In the genomic region with DNA sequence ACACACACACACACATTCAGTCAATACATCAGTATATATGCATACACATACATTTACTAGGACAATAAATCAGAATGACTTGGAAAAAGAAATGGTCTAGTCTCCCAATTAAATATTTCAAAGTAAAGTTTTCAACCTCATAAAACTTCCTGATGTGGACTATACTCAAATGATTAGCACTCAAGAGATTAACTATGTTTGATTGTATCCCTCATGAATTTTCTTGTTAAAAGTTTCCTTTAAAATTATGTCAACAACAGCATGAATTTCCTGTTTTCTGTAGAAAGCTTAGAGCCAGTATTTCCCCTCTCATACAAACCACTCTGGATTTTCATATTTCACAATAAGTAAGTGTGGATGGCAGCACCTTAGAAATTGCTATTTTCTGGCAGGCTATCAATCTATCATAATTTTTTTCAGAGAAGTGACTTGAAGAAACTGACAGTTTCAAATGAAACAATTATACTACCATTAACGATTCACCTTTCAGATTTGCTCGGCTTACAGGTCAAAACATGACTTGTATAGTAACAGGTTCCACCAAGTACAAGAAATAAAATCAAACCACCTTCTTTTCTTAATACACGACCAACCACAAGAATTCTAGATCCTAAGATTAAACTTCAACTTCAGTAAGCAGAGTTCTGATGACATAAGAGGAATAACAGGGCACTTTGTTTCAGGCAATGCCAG, we compare ENCODE assay signal across 13 cellular contexts. TPM values are rescaled to one million over a fixed set of nuclear protein-coding genes. Genes with fewer than 3 reads are reported as not detected.
A peak's percentile ranks its signal among the peaks of the same experiment; 100 is the strongest.
DNase-seq lines count a peak whose midpoint lies in the region; ATAC-seq and TF ChIP-seq lines count a peak whose summit lies in the region.
"Had no signal": no experiment of that assay in that cellular context is flagged by ENCODE, and none has a peak within 500 bp of the region (broad histone marks: within the 10 kb centered on the region; RNA-seq: fewer than 3 reads in every experiment).

No MANE protein-coding gene starts in this region.

- no peak overlapping the region for H2BK5ac ChIP-seq in IMR-90 (ENCODE audit: low read depth, low read length, poor library complexity, severe bottlenecking)

- intact Hi-C loops in IMR-90 (cut with micrococcal nuclease), result loop anchor here (1.0 kb wide), 1 partner anchor 10 kb away; no protein-coding TSS in a partner anchor
- intact Hi-C loops in mucosa of descending colon (cut with DNase I, micrococcal nuclease), result no loop called here

- H2AFZ ChIP-seq in IMR-90 (replicated peaks; ENCODE audit: low read length, poor library complexity) (no peak overlapping the region), MM.1S (ENCODE audit: low read length) (no peak overlapping the region)

- H2AK9ac ChIP-seq in IMR-90 (replicated peaks; ENCODE audit: low read depth, low read length, poor library complexity), result no peak overlapping the region

- 0 out of 2 replicates have a peak, but pooled peaks cover 16% of the 10 kb centered on the region for H3K79me2 ChIP-seq in MM.1S (ENCODE audit: low read length)

- peaks cover 1 to 41% (median 28%) of the 10 kb centered on the region in 10 experiments for H3K4me1 ChIP-seq in BLaER1 treated with 17β-estradiol and CSF1 and Interleukin-3, amounts not matched to agents 10 nM and 100 nM
- H3K4me1 ChIP-seq in IMR-90 (ENCODE audit: control insufficient read depth, insufficient read depth, low read length) (peaks cover 2% of the 10 kb centered on the region; the same call in 1 of the 2 replicates), mucosa of descending colon (ENCODE audit: low read depth) (no peaks in the 10 kb centered on the region), MM.1S (ENCODE audit: low read length) (no peaks in the 10 kb centered on the region)

- no peak overlapping the region for H2AK5ac ChIP-seq in IMR-90 (ENCODE audit: low read depth, low read length)

- no peak overlapping the region for H4K91ac ChIP-seq in IMR-90 (ENCODE audit: insufficient read depth, low read depth, low read length)

- in situ Hi-C loops in IMR-90 (cut with MboI; ENCODE audit: low sequenced_read_pairs), result no loop called here

- ATAC-seq in IMR-90 (ENCODE audit: low read depth) (no peak), mucosa of descending colon (peak; percentile 13), HG02798 (IDR thresholded peaks at IDR 0.05; ENCODE audit: poor library complexity, unreplicated experiment) (no peak)
- ATAC-seq: gastroesophageal sphincter, left colon had no signal

- 0 out of 22 replicates have a peak, but pooled peaks cover 0 to 5% (median 0%) of the 10 kb centered on the region in 11 experiments for H3K9me3 ChIP-seq in BLaER1 treated with 17β-estradiol and CSF1 and Interleukin-3, amounts not matched to agents 10 nM and 100 nM (replicated peaks in 1 of 11)
- H3K9me3 ChIP-seq in IMR-90 (ENCODE audit: control insufficient read depth, insufficient read depth, low read length) (no peaks in the 10 kb centered on the region), mucosa of descending colon (no peaks in the 10 kb centered on the region), MM.1S (replicated peaks; ENCODE audit: insufficient read depth, low read length) (no peaks in the 10 kb centered on the region)
- H3K9me3 ChIP-seq: gastroesophageal sphincter had no signal

- no peak for TF ChIP-seq POLR2A in IMR-90 (IDR thresholded peaks at IDR 0.05; ENCODE audit: low read depth, low read length)

- dilution Hi-C loops in IMR-90 (cut with HindIII; ENCODE audit: low sequenced_read_pairs, unreplicated experiment), result no loop called here

- no peak overlapping the region for H4K5ac ChIP-seq in IMR-90 (ENCODE audit: low read depth, low read length)

- H4K20me1 ChIP-seq in BLaER1 treated with 17β-estradiol and CSF1 and Interleukin-3, amounts not matched to agents 10 nM and 100 nM, result peaks cover 0 to 45% (median 14%) of the 10 kb centered on the region in 11 experiments; a peak in 11 of 22 replicates
- H4K20me1 ChIP-seq in IMR-90 (ENCODE audit: insufficient read depth, low read length) (peaks cover 5% of the 10 kb centered on the region; the same call in 1 of the 2 replicates), MM.1S (ENCODE audit: insufficient read depth, low read length) (no peaks in the 10 kb centered on the region)

- peaks cover 42 to 100% (median 93%) of the 10 kb centered on the region in 11 experiments for H3K36me3 ChIP-seq in BLaER1 treated with 17β-estradiol and CSF1 and Interleukin-3, amounts not matched to agents 10 nM and 100 nM
- H3K36me3 ChIP-seq in IMR-90 (ENCODE audit: control insufficient read depth, insufficient read depth, low read length), result peaks cover 12% of the 10 kb centered on the region
- H3K36me3 ChIP-seq in mucosa of descending colon (ENCODE audit: low read depth), result no peaks in the 10 kb centered on the region
- 0 out of 2 replicates have a peak, but pooled peaks cover 3% of the 10 kb centered on the region for H3K36me3 ChIP-seq in MM.1S (replicated peaks; ENCODE audit: insufficient read depth, low read length)

- 100% methylated on average over 2 of the region's 3 CpGs; no CpG with 5 or more reads in 1 of the 2 experiments for WGBS in IMR-90 (ENCODE audit: extremely low coverage in 2 of 2, insufficient read length in 1 of 2), 2 experiments

- peak overlapping the region in 1 of 11 experiments; percentile 11; a peak in 1 of 22 replicates for H3K9ac ChIP-seq in BLaER1 treated with 17β-estradiol and CSF1 and Interleukin-3, amounts not matched to agents 10 nM and 100 nM
- no peak overlapping the region; the same call in 1 of the 2 replicates for H3K9ac ChIP-seq in IMR-90 (ENCODE audit: low read depth, low read length)
- H3K9ac ChIP-seq in MM.1S (ENCODE audit: low read length), result no peak overlapping the region

- no peak overlapping the region for H3K4ac ChIP-seq in IMR-90 (ENCODE audit: low read depth, low read length)

- no peak overlapping the region for H3K23ac ChIP-seq in IMR-90 (ENCODE audit: low read depth, low read length)

- no peak for DNase-seq in IMR-90
- DNase-seq in astrocyte of the hippocampus (ENCODE audit: low read depth, low spot score), result peak; percentile 33
- no peak for DNase-seq in mucosa of descending colon
- no peak for DNase-seq in MM.1S
- DNase-seq in coronary artery (ENCODE audit: low spot score), result no peak
- DNase-seq in superior temporal gyrus (ENCODE audit: extremely low spot score), result no peak
- DNase-seq: left colon; NCI-H2171 treated with DMSO at 0.1 percent for 48 hours; stimulated activated CD4-positive, alpha-beta T cell treated with anti-CD3 and anti-CD28 coated beads, Interleukin-15, amount 100 ng/mL, for 24 hours; T1000 had no signal

- peaks cover 2% of the 10 kb centered on the region; the same call in 1 of the 2 replicates for H3K9me1 ChIP-seq in IMR-90 (ENCODE audit: insufficient read depth, low read length)

- H3K9me2 ChIP-seq in MM.1S (replicated peaks; ENCODE audit: insufficient read depth, low read length), result no peaks in the 10 kb centered on the region

- H3K4me2 ChIP-seq in BLaER1 treated with 17β-estradiol and CSF1 and Interleukin-3, amounts not matched to agents 10 nM and 100 nM, result peak overlapping the region in 5 of 11 experiments; percentile 31 to 71 (median 43); a peak in 9 of 22 replicates
- no peak overlapping the region for H3K4me2 ChIP-seq in IMR-90 (ENCODE audit: low read depth, low read length)
- H3K4me2 ChIP-seq in MM.1S (ENCODE audit: low read depth, low read length), result no peak overlapping the region

- POLR2A ChIA-PET in IMR-90 (lab: Charles Lee; ENCODE audit: unreplicated experiment), result no interaction called here

- no peaks in the 10 kb centered on the region for H3F3A ChIP-seq in MM.1S (ENCODE audit: insufficient read depth, low read length)

- H3K27me3 ChIP-seq in BLaER1 treated with 17β-estradiol and CSF1 and Interleukin-3, amounts not matched to agents 10 nM and 100 nM, result no peaks in the 10 kb centered on the region
- no peaks in the 10 kb centered on the region for H3K27me3 ChIP-seq in IMR-90 (ENCODE audit: control insufficient read depth, insufficient read depth, low read length)
- H3K27me3 ChIP-seq in MM.1S (replicated peaks; ENCODE audit: insufficient read depth, low read length), result no peaks in the 10 kb centered on the region
- H3K27me3 ChIP-seq: gastroesophageal sphincter had no signal

- H2BK20ac ChIP-seq in IMR-90 (ENCODE audit: low read depth, low read length), result no peak overlapping the region

- TSS peak; percentile 2 for BruUV-seq in IMR-90 (replicated peaks; lab: Mats Ljungman, UMichigan)

- CTCF ChIA-PET in IMR-90 (lab: Yijun Ruan, JAX), result no interaction called here

- H2BK15ac ChIP-seq in IMR-90 (ENCODE audit: low read depth, low read length), result no peak overlapping the region

- no peak overlapping the region for H4K8ac ChIP-seq in IMR-90 (ENCODE audit: low read depth in 2 of 2, low read length in 2 of 2)

- TF ChIP-seq RAD21 in IMR-90 (IDR thresholded peaks at IDR 0.05; ENCODE audit: low read length), result no peak

- H2BK120ac ChIP-seq in IMR-90 (ENCODE audit: low read depth, low read length), result no peak overlapping the region

- no peak overlapping the region for H3K18ac ChIP-seq in IMR-90 (ENCODE audit: low read depth, low read length)

- TF ChIP-seq CTCF in IMR-90 (conservative IDR thresholded peaks at IDR 0.05; ENCODE audit: low read depth, low read length) (no peak), mucosa of descending colon (IDR thresholded peaks at IDR 0.05) (no peak), MM.1S (IDR thresholded peaks at IDR 0.05; ENCODE audit: low read length) (no peak), coronary artery (IDR thresholded peaks at IDR 0.05) (no peak)

- no peak overlapping the region for H3K4me3 ChIP-seq in BLaER1 treated with 17β-estradiol and CSF1 and Interleukin-3, amounts not matched to agents 10 nM and 100 nM
- no peak overlapping the region for H3K4me3 ChIP-seq in IMR-90 (ENCODE audit: insufficient read depth, low read depth, low read length)
- H3K4me3 ChIP-seq in mucosa of descending colon, result no peak overlapping the region
- no peak overlapping the region for H3K4me3 ChIP-seq in MM.1S (ENCODE audit: low read length)
- H3K4me3 ChIP-seq in coronary artery, result no peak overlapping the region
- H3K4me3 ChIP-seq: gastroesophageal sphincter had no signal

- peaks cover 18 to 46% of the 10 kb centered on the region in 2 experiments for H3K79me1 ChIP-seq in IMR-90 (ENCODE audit: low read depth in 1 of 2, low read length in 2 of 2)

- peak overlapping the region in 7 of 11 experiments; percentile 3 to 46 (median 11); a peak in 9 of 22 replicates for H3K27ac ChIP-seq in BLaER1 treated with 17β-estradiol and CSF1 and Interleukin-3, amounts not matched to agents 10 nM and 100 nM
- H3K27ac ChIP-seq in IMR-90 (ENCODE audit: insufficient read depth, low read length), result no peak overlapping the region
- H3K27ac ChIP-seq in MM.1S (ENCODE audit: low read length), result no peak overlapping the region
- no peak overlapping the region for H3K27ac ChIP-seq in coronary artery
- H3K27ac ChIP-seq: gastroesophageal sphincter had no signal

- H3K56ac ChIP-seq in IMR-90 (ENCODE audit: extremely low read depth, insufficient read depth, low read length), result no peak overlapping the region

- no peak overlapping the region for H3K14ac ChIP-seq in IMR-90 (replicated peaks; ENCODE audit: low read depth, low read length)

TF ChIP-seq in IMR-90, 13 proteins besides CTCF, POLR2A, EP300 and RAD21 (continues in another document):
- peak; percentile 35; the same call in 1 of the 2 replicates for TF ChIP-seq CEBPB (IDR thresholded peaks at IDR 0.05; ENCODE audit: low read depth, low read length)

RNA-seq across cellular contexts. Expression of a gene that starts 20.9 kb away (rescaled TPM):
- total RNA-seq in IMR-90 (2012; rRNA removed) (11.3 and 15.6 TPM in 2 replicates), mucosa of descending colon (10 to 100 TPM; 43.1 to 60.6 (median 47.6) TPM)
- polyA plus RNA-seq in IMR-90 (2012; rRNA removed), result 3.3 and 4.6 TPM in 2 replicates
- polyA plus RNA-seq in IMR-90 (2012; cell fraction: cytosol; rRNA removed), result 0.54 and 0.71 TPM in 2 replicates
- polyA plus RNA-seq in IMR-90 (2012; cell fraction: nucleus; rRNA removed; ENCODE audit: low replicate concordance), result 1.1 and 8.4 TPM in 2 replicates

Comparison
In these comparisons a context has a peak if more than half of its experiments do, and no peak if none do; other contexts are left out.
1. H3K27ac ChIP-seq: peak in BLaER1 treated with 17β-estradiol and CSF1 and Interleukin-3, amounts not matched to agents 10 nM and 100 nM (7 of 11); none in IMR-90 (single experiment), MM.1S (single experiment) and coronary artery (0 of 2).